29 cellular contexts compared by ENCODE assay signal in genomic region chr1:150842964-150843363, GRCh38. TPM values are rescaled to one million over a fixed set of nuclear protein-coding genes. Genes with fewer than 3 reads are reported as not detected.
"Had no signal": no experiment of that assay in that cellular context is flagged by ENCODE, and none has a peak within 500 bp of the region (broad histone marks: within the 10 kb centered on the region; RNA-seq: fewer than 3 reads in every experiment).

No MANE protein-coding gene starts in this region.

- H3K9me3 Mint-ChIP-seq: activated CD8-positive, alpha-beta T cell treated with anti-CD3 and anti-CD28 coated beads for 36 hours; activated naive CD4-positive, alpha-beta T cell treated with anti-CD3 and anti-CD28 coated beads, Interleukin-2, amount 50 U/mL, for 72 hours; activated naive CD8-positive, alpha-beta T cell treated with anti-CD3 and anti-CD28 coated beads, Interleukin-2, amount 50 U/mL, for 24 hours; activated T-cell treated with anti-CD3 and anti-CD28 coated beads, Interleukin-2, amount 50 U/mL, for 72 hours; brain; IgD-negative memory B cell had no signal

- H3K27ac Mint-ChIP-seq: activated T-cell treated with anti-CD3 and anti-CD28 coated beads, Interleukin-2, amount 50 U/mL, for 72 hours; IgD-negative memory B cell had no signal

- H3K27me3 Mint-ChIP-seq: activated CD8-positive, alpha-beta T cell treated with anti-CD3 and anti-CD28 coated beads for 36 hours; activated naive CD8-positive, alpha-beta T cell treated with anti-CD3 and anti-CD28 coated beads, Interleukin-2, amount 50 U/mL, for 24 hours; brain; IgD-negative memory B cell had no signal

- H3K27ac ChIP-seq: cardiac muscle cell, KMS-11, SJSA1 had no signal

- H3K27me3 ChIP-seq: cardiac muscle cell, MG63, SJSA1 had no signal

- H3K4me1 Mint-ChIP-seq: brain had no signal

- ATAC-seq: activated CD8-positive, alpha-beta T cell treated with anti-CD3 and anti-CD28 coated beads for 36 hours; activated naive CD4-positive, alpha-beta T cell treated with anti-CD3 and anti-CD28 coated beads, Interleukin-2, amount 50 U/mL, for 72 hours; activated naive CD8-positive, alpha-beta T cell treated with anti-CD3 and anti-CD28 coated beads, Interleukin-2, amount 50 U/mL, for 24 hours; activated T-cell treated with anti-CD3 and anti-CD28 coated beads, Interleukin-2, amount 50 U/mL, for 72 hours; PC-3; SK-N-SH treated with all-trans-retinoic acid at 6 μM for 48 hours had no signal

- DNase-seq: activated CD4-positive, alpha-beta T cell treated with anti-CD3 and anti-CD28 coated beads for 4 hours; activated CD8-positive, alpha-beta memory T cell treated with anti-CD3 and anti-CD28 coated beads, Interleukin-2, amount 50 U/mL, for 4 hours; activated CD8-positive, alpha-beta T cell treated with anti-CD3 and anti-CD28 coated beads for 36 hours; activated naive CD8-positive, alpha-beta T cell treated with anti-CD3 and anti-CD28 coated beads, Interleukin-2, amount 50 U/mL, for 24 hours; activated T-cell treated with anti-CD3 and anti-CD28 coated beads, Interleukin-2, amount 50 U/mL, for 72 hours; amniotic stem cell; MG63; MV-4-11; NCI-H1092 treated with DMSO at 0.1 percent for 48 hours; NCI-H1417 treated with DMSO at 0.1 percent for 48 hours; NCI-H1694; NCI-H2029; NCI-H2107; NCI-H2171 treated with DMSO at 0.1 percent for 48 hours; NCI-H345; NCI-H510A; NCI-H526 treated with DMSO at 0.1 percent for 48 hours; PC-3; SHP77; T-helper 2 cell; T1000 had no signal

- H3K4me3 ChIP-seq: cardiac muscle cell, MG63, SJSA1 had no signal

- H3K9me3 ChIP-seq: MG63, SJSA1 had no signal

- H3K4me3 Mint-ChIP-seq: activated CD8-positive, alpha-beta T cell treated with anti-CD3 and anti-CD28 coated beads for 36 hours; activated T-cell treated with anti-CD3 and anti-CD28 coated beads, Interleukin-2, amount 50 U/mL, for 72 hours; brain; IgD-negative memory B cell had no signal

- H3K4me1 ChIP-seq: SJSA1 had no signal

RNA-seq across cellular contexts. Expression of gene CTXND2, which starts 44.0 kb away (rescaled TPM):
- total RNA-seq: activated CD8-positive, alpha-beta T cell treated with anti-CD3 and anti-CD28 coated beads for 36 hours; activated naive CD4-positive, alpha-beta T cell treated with anti-CD3 and anti-CD28 coated beads, Interleukin-2, amount 50 U/mL, for 72 hours; activated T-cell treated with anti-CD3 and anti-CD28 coated beads, Interleukin-2, amount 50 U/mL, for 72 hours; astrocyte; cardiac muscle cell; PC-3; SJSA1 had no signal
- polyA plus RNA-seq: cardiac muscle cell, IgD-negative memory B cell had no signal
